ENCODE assay signal across 2 cellular contexts in the genomic region with DNA sequence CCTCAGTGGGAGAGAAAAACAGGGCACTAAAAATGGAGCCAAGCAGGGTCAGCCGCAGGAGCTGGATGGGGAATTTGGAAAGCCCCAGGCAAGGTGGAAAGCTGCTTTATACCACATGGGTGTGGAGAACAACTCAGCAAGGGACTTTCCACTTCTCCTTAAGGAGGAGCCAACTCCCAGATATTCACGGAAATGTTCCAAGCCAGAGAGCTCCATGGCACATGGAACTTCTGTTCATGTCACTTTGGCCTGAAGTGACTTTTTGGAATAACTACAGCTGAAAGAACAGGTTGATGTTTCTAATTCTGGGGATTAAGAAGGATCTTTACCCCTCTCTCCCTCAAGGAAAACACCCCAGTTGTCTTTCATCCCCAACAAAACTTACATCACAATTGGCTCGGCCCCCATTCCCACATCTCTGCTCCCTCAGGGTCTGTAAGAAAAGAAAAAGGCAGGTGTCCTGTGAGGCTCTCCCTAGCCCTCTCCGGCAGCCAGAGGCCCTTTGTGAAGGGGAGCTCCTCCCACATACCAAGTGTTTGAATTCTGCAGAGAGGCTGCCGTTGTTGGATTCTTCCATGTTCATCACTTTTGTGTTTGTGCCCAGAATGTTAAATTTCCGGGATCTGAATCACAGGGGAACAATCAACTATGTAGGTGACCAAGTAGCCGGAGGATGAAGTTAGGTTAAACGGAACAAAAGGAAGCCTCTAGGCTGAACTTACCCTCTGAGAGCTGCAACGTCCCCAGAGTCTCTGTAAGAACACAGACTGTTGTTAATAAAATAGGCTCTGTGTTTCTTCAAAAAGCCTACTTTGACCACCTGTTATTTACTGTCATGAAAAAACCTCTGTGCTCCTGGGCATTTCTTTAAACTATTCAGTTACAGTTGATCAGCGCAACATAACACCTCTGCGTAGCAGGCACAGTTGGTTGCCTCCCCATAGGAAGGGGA.
TF ChIP-seq lines count a peak whose summit lies in the region.

No MANE protein-coding gene starts in this region.

TF ChIP-seq in GM23338, 12 proteins besides CTCF, POLR2A, EP300 and RAD21 (continued from another document and continues in another):
- TF ChIP-seq, protein P1, sequence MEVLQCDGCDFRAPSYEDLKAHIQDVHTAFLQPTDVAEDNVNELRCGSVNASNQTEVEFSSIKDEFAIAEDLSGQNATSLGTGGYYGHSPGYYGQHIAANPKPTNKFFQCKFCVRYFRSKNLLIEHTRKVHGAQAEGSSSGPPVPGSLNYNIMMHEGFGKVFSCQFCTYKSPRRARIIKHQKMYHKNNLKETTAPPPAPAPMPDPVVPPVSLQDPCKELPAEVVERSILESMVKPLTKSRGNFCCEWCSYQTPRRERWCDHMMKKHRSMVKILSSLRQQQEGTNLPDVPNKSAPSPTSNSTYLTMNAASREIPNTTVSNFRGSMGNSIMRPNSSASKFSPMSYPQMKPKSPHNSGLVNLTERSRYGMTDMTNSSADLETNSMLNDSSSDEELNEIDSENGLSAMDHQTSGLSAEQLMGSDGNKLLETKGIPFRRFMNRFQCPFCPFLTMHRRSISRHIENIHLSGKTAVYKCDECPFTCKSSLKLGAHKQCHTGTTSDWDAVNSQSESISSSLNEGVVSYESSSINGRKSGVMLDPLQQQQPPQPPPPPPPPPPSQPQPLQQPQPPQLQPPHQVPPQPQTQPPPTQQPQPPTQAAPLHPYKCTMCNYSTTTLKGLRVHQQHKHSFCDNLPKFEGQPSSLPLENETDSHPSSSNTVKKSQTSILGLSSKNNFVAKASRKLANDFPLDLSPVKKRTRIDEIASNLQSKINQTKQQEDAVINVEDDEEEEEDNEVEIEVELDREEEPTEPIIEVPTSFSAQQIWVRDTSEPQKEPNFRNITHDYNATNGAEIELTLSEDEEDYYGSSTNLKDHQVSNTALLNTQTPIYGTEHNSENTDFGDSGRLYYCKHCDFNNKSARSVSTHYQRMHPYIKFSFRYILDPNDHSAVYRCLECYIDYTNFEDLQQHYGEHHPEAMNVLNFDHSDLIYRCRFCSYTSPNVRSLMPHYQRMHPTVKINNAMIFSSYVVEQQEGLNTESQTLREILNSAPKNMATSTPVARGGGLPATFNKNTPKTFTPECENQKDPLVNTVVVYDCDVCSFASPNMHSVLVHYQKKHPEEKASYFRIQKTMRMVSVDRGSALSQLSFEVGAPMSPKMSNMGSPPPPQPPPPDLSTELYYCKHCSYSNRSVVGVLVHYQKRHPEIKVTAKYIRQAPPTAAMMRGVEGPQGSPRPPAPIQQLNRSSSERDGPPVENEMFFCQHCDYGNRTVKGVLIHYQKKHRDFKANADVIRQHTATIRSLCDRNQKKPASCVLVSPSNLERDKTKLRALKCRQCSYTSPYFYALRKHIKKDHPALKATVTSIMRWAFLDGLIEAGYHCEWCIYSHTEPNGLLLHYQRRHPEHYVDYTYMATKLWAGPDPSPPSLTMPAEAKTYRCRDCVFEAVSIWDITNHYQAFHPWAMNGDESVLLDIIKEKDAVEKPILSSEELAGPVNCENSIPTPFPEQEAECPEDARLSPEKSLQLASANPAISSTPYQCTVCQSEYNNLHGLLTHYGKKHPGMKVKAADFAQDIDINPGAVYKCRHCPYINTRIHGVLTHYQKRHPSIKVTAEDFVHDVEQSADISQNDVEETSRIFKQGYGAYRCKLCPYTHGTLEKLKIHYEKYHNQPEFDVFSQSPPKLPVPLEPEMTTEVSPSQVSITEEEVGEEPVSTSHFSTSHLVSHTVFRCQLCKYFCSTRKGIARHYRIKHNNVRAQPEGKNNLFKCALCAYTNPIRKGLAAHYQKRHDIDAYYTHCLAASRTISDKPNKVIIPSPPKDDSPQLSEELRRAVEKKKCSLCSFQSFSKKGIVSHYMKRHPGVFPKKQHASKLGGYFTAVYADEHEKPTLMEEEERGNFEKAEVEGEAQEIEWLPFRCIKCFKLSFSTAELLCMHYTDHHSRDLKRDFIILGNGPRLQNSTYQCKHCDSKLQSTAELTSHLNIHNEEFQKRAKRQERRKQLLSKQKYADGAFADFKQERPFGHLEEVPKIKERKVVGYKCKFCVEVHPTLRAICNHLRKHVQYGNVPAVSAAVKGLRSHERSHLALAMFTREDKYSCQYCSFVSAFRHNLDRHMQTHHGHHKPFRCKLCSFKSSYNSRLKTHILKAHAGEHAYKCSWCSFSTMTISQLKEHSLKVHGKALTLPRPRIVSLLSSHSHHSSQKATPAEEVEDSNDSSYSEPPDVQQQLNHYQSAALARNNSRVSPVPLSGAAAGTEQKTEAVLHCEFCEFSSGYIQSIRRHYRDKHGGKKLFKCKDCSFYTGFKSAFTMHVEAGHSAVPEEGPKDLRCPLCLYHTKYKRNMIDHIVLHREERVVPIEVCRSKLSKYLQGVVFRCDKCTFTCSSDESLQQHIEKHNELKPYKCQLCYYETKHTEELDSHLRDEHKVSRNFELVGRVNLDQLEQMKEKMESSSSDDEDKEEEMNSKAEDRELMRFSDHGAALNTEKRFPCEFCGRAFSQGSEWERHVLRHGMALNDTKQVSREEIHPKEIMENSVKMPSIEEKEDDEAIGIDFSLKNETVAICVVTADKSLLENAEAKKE (CRISPR knock-in tag; IDR thresholded peaks at IDR 0.05), result no peak
- TF ChIP-seq JUNB (IDR thresholded peaks at IDR 0.05; ENCODE audit: unreplicated experiment) (no peak), CREB1 (CRISPR knock-in tag; IDR thresholded peaks at IDR 0.05; ENCODE audit: low read depth) (no peak), STAT1 (IDR thresholded peaks at IDR 0.05; ENCODE audit: unreplicated experiment) (no peak)
- TF ChIP-seq, protein P2, sequence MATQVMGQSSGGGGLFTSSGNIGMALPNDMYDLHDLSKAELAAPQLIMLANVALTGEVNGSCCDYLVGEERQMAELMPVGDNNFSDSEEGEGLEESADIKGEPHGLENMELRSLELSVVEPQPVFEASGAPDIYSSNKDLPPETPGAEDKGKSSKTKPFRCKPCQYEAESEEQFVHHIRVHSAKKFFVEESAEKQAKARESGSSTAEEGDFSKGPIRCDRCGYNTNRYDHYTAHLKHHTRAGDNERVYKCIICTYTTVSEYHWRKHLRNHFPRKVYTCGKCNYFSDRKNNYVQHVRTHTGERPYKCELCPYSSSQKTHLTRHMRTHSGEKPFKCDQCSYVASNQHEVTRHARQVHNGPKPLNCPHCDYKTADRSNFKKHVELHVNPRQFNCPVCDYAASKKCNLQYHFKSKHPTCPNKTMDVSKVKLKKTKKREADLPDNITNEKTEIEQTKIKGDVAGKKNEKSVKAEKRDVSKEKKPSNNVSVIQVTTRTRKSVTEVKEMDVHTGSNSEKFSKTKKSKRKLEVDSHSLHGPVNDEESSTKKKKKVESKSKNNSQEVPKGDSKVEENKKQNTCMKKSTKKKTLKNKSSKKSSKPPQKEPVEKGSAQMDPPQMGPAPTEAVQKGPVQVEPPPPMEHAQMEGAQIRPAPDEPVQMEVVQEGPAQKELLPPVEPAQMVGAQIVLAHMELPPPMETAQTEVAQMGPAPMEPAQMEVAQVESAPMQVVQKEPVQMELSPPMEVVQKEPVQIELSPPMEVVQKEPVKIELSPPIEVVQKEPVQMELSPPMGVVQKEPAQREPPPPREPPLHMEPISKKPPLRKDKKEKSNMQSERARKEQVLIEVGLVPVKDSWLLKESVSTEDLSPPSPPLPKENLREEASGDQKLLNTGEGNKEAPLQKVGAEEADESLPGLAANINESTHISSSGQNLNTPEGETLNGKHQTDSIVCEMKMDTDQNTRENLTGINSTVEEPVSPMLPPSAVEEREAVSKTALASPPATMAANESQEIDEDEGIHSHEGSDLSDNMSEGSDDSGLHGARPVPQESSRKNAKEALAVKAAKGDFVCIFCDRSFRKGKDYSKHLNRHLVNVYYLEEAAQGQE (IDR thresholded peaks at IDR 0.05; ENCODE audit: unreplicated experiment), result no peak
- TF ChIP-seq, protein P3, sequence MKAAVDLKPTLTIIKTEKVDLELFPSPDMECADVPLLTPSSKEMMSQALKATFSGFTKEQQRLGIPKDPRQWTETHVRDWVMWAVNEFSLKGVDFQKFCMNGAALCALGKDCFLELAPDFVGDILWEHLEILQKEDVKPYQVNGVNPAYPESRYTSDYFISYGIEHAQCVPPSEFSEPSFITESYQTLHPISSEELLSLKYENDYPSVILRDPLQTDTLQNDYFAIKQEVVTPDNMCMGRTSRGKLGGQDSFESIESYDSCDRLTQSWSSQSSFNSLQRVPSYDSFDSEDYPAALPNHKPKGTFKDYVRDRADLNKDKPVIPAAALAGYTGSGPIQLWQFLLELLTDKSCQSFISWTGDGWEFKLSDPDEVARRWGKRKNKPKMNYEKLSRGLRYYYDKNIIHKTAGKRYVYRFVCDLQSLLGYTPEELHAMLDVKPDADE (IDR thresholded peaks at IDR 0.05), result peak; percentile 25; the same call in 1 of the 2 replicates

TF ChIP-seq in SK-N-SH, 30 proteins besides CTCF, POLR2A, EP300 and RAD21 (continued from another document):
- TF ChIP-seq, protein P2 (IDR thresholded peaks at IDR 0.05; ENCODE audit: low read depth, low read length), result no peak
- 0 out of 2 replicates have a peak, but pooled peaks have one; percentile 34 for TF ChIP-seq TAF1 (IDR thresholded peaks at IDR 0.05; ENCODE audit: borderline replicate concordance, low read depth, low read length)
- peak; percentile 2; the same call in 1 of the 2 replicates for TF ChIP-seq POLR2AphosphoS5 (IDR thresholded peaks at IDR 0.05; ENCODE audit: low read depth, low read length)
- no peak for TF ChIP-seq CHD2 (IDR thresholded peaks at IDR 0.05; ENCODE audit: low read length, partially characterized antibody)
- TF ChIP-seq SIN3A (IDR thresholded peaks at IDR 0.05; ENCODE audit: borderline replicate concordance, low read depth, low read length), result 0 out of 2 replicates have a peak, but pooled peaks have one; percentile 11
- peak; percentile 46; the same call in 1 of the 2 replicates for TF ChIP-seq NFIC (IDR thresholded peaks at IDR 0.05; ENCODE audit: borderline replicate concordance)
- peak; percentile 43 for TF ChIP-seq TCF12 (IDR thresholded peaks at IDR 0.05)
- peak; percentile 35 for TF ChIP-seq JUND (IDR thresholded peaks at IDR 0.05)
- TF ChIP-seq SMC3 (IDR thresholded peaks at IDR 0.05; ENCODE audit: low read depth, low read length), result no peak
- no peak for TF ChIP-seq GATA2 (CRISPR knock-in tag; IDR thresholded peaks at IDR 0.05)
- no peak for TF ChIP-seq MEF2A (IDR thresholded peaks at IDR 0.05; ENCODE audit: borderline replicate concordance, low read depth)
- TF ChIP-seq, protein P4, sequence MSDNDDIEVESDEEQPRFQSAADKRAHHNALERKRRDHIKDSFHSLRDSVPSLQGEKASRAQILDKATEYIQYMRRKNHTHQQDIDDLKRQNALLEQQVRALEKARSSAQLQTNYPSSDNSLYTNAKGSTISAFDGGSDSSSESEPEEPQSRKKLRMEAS (IDR thresholded peaks at IDR 0.05; ENCODE audit: low read depth), result peak; percentile 28; the same call in 1 of the 2 replicates
- no peak for TF ChIP-seq MXI1 (IDR thresholded peaks at IDR 0.05; ENCODE audit: low read depth, low read length)
